20 cellular contexts compared by ENCODE assay signal in genomic region chr22:19916941-19917340, GRCh38.
"Had no signal": no experiment of that assay in that cellular context is flagged by ENCODE, and none has a peak within 500 bp of the region (broad histone marks: within the 10 kb centered on the region; RNA-seq: fewer than 3 reads in every experiment).

No MANE protein-coding gene starts in this region.

- DNase-seq: activated CD4-positive, alpha-beta T cell treated with anti-CD3 and anti-CD28 coated beads for 4 hours; activated CD8-positive, alpha-beta memory T cell treated with anti-CD3 and anti-CD28 coated beads, Interleukin-2, amount 50 U/mL, for 4 hours; activated CD8-positive, alpha-beta T cell treated with anti-CD3 and anti-CD28 coated beads for 36 hours; activated T-cell treated with anti-CD3 and anti-CD28 coated beads, Interleukin-2, amount 50 U/mL, for 72 hours; aorta; NCI-H1092; NCI-H1417; NCI-H1930; NCI-H345; NCI-H510A; NCI-H526 treated with DMSO at 0.1 percent for 48 hours; NCI-H82; OCI-M1; SHP77 had no signal

- H3K36me3 ChIP-seq: breast epithelium had no signal

- H3K9me3 ChIP-seq: breast epithelium had no signal

- H3K4me1 ChIP-seq: breast epithelium had no signal

- H3K27ac ChIP-seq: breast epithelium had no signal

- H3K9me3 Mint-ChIP-seq: activated CD8-positive, alpha-beta T cell treated with anti-CD3 and anti-CD28 coated beads for 36 hours; activated naive CD4-positive, alpha-beta T cell treated with anti-CD3 and anti-CD28 coated beads, Interleukin-2, amount 50 U/mL, for 24 hours; activated T-cell treated with anti-CD3 and anti-CD28 coated beads, Interleukin-2, amount 50 U/mL, for 72 hours; activated T-helper 2 cell treated with anti-CD3 and anti-CD28 coated beads, Interferon-gamma antibody, Interleukin-2, Interleukin-4, amounts not matched to agents 10 μg/mL and 5 μg/mL and 100 μg/mL, durations not matched to agents 14 hours and 24 hours and 36 hours; T-helper 1 cell treated with Interleukin-12 subunit alpha and Interleukin-12 subunit beta and Interleukin-4 antibody, amounts not matched to agents 30 μg/mL and 1 μg/mL, for 36 hours had no signal

- H3K27me3 Mint-ChIP-seq: activated CD8-positive, alpha-beta T cell treated with anti-CD3 and anti-CD28 coated beads for 36 hours; activated naive CD4-positive, alpha-beta T cell treated with anti-CD3 and anti-CD28 coated beads, Interleukin-2, amount 50 U/mL, for 24 hours had no signal

- H3K4me3 Mint-ChIP-seq: activated CD8-positive, alpha-beta T cell treated with anti-CD3 and anti-CD28 coated beads for 36 hours; activated naive CD4-positive, alpha-beta T cell treated with anti-CD3 and anti-CD28 coated beads, Interleukin-2, amount 50 U/mL, for 24 hours; activated T-cell treated with anti-CD3 and anti-CD28 coated beads, Interleukin-2, amount 50 U/mL, for 72 hours; T-helper 1 cell treated with Interleukin-12 subunit alpha and Interleukin-12 subunit beta and Interleukin-4 antibody, amounts not matched to agents 30 μg/mL and 1 μg/mL, for 36 hours had no signal

- H3K27ac Mint-ChIP-seq: activated CD8-positive, alpha-beta T cell treated with anti-CD3 and anti-CD28 coated beads for 36 hours; activated naive CD4-positive, alpha-beta T cell treated with anti-CD3 and anti-CD28 coated beads, Interleukin-2, amount 50 U/mL, for 24 hours; activated T-cell treated with anti-CD3 and anti-CD28 coated beads, Interleukin-2, amount 50 U/mL, for 72 hours; activated T-helper 2 cell treated with anti-CD3 and anti-CD28 coated beads, Interferon-gamma antibody, Interleukin-2, Interleukin-4, amounts not matched to agents 10 μg/mL and 5 μg/mL and 100 μg/mL, durations not matched to agents 14 hours and 24 hours and 36 hours; T-helper 1 cell treated with Interleukin-12 subunit alpha and Interleukin-12 subunit beta and Interleukin-4 antibody, amounts not matched to agents 30 μg/mL and 1 μg/mL, for 36 hours had no signal

- H3K27me3 ChIP-seq: breast epithelium had no signal

- ATAC-seq: activated CD4-positive, CD25-positive, alpha-beta regulatory T cell treated with anti-CD3 and anti-CD28 coated beads, Interleukin-2, amount 50 U/mL, for 24 hours; activated CD8-positive, alpha-beta T cell treated with anti-CD3 and anti-CD28 coated beads for 36 hours; activated T-cell treated with anti-CD3 and anti-CD28 coated beads, Interleukin-2, amount 50 U/mL, for 72 hours; Panc1 had no signal

- H3K4me1 Mint-ChIP-seq: activated naive CD4-positive, alpha-beta T cell treated with anti-CD3 and anti-CD28 coated beads, Interleukin-2, amount 50 U/mL, for 24 hours had no signal

- H3K4me3 ChIP-seq: breast epithelium had no signal
